12 cellular contexts compared by ENCODE assay signal in the genomic region with DNA sequence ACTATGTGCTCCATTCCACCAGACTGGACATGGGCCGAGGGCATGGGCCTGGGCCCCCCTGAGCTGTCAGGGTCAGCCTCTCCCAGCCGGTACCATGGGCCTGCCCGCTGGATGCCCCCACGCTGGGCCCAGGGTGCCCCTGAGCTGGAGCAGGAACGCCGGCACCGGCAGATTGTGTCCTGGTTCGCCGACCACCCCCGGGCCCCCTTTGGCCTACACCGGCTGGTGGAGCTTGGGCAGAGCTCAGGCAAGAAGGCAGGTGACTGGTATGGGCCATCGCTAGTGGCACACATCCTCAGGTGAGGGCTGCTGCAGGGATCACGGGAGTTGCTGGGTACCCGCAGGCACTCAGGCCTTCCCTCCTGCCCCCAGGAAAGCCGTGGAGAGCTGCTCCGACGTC. TPM values are rescaled to one million over a fixed set of nuclear protein-coding genes. Genes with fewer than 3 reads are reported as not detected.
DNase-seq lines count a peak whose midpoint lies in the region; ATAC-seq and TF ChIP-seq lines count a peak whose summit lies in the region.
"Had no signal": no experiment of that assay in that cellular context is flagged by ENCODE, and none has a peak within 500 bp of the region (broad histone marks: within the 10 kb centered on the region; RNA-seq: fewer than 3 reads in every experiment).

No MANE protein-coding gene starts in this region.

- TF ChIP-seq CTCF in Caco-2 (IDR thresholded peaks at IDR 0.05; ENCODE audit: insufficient read depth in 1 of 2, low read depth in 1 of 2, low read length in 1 of 2, severe bottlenecking in 1 of 2, unreplicated experiment in 1 of 2): no peak
- TF ChIP-seq CTCF in Panc1 (IDR thresholded peaks at IDR 0.05): no peak

- ATAC-seq in Panc1: no peak
- no peak for ATAC-seq in left cardiac atrium

- CTCF ChIA-PET in Caco-2 (lab: Charles Lee): no interaction called here
- CTCF ChIA-PET in Panc1 (lab: Charles Lee): no interaction called here

- H3K27me3 ChIP-seq in Caco-2 (replicated peaks; ENCODE audit: control insufficient read depth, insufficient read depth, low read length): no peaks in the 10 kb centered on the region
- no peaks in the 10 kb centered on the region for H3K27me3 ChIP-seq in Panc1 (ENCODE audit: control insufficient read depth, insufficient read depth, low read length)

- no peak overlapping the region for H3K4me3 Mint-ChIP-seq in Caco-2 (ENCODE audit: unreplicated experiment)

- no peak for DNase-seq in Caco-2
- no peak for DNase-seq in Panc1 (ENCODE audit: low read depth, low spot score)
- DNase-seq in left cardiac atrium: no peak
- DNase-seq in T-helper 9 cell: no peak
- DNase-seq: COR-L47, DMS53, NCI-H1105 treated with DMSO at 0.1 percent for 48 hours, NCI-H187, PC-9, Right ventricle myocardium superior, SK-N-SH had no signal

- in situ Hi-C loops in Panc1 (cut with HindIII; ENCODE audit: low pct_unique_long_range_greater_than_20kb, low sequenced_read_pairs): no loop called here

- peaks cover 2% of the 10 kb centered on the region for H3K36me3 ChIP-seq in Caco-2 (ENCODE audit: control insufficient read depth, insufficient read depth, low read length)
- no peaks in the 10 kb centered on the region; the same call in 1 of the 2 replicates for H3K36me3 ChIP-seq in Panc1 (ENCODE audit: control insufficient read depth, insufficient read depth, low read length)

- intact Hi-C loops in Caco-2 (cut with micrococcal nuclease; ENCODE audit: unreplicated experiment): no loop called here
- intact Hi-C loops in Panc1 (cut with micrococcal nuclease; ENCODE audit: unreplicated experiment): no loop called here
- intact Hi-C loops in left cardiac atrium (cut with DNase I): no loop called here

- H3K4me3 ChIP-seq in Caco-2 (ENCODE audit: low read depth, low read length): no peak overlapping the region
- no peak overlapping the region for H3K4me3 ChIP-seq in Panc1 (ENCODE audit: low read depth in 2 of 2, low read length in 2 of 2)
- H3K4me3 ChIP-seq: PC-9 had no signal

- TSS peak; percentile 11 for BruUV-seq in Caco-2 (replicated peaks; lab: Mats Ljungman, UMichigan)
- BruUV-seq in Panc1 (replicated peaks; lab: Mats Ljungman, UMichigan): TSS peak; percentile 82

- H3K9me3 Mint-ChIP-seq in Caco-2 (ENCODE audit: unreplicated experiment): no peaks in the 10 kb centered on the region

- no peaks in the 10 kb centered on the region for H3K27me3 Mint-ChIP-seq in Caco-2 (ENCODE audit: insufficient read depth, unreplicated experiment)

- H3K4me1 ChIP-seq in Caco-2 (peaks cover 3% of the 10 kb centered on the region; the same call in 1 of the 2 replicates), Panc1 (ENCODE audit: control insufficient read depth, insufficient read depth, low read length) (no peaks in the 10 kb centered on the region)

- no peak overlapping the region for H3K27ac Mint-ChIP-seq in Caco-2 (ENCODE audit: unreplicated experiment)

- no peak overlapping the region for H3K27ac ChIP-seq in Panc1 (ENCODE audit: low read length)
- H3K27ac ChIP-seq: C4-2B, PC-9 had no signal

- H3K4me1 Mint-ChIP-seq in Caco-2 (ENCODE audit: low read depth, unreplicated experiment): no peaks in the 10 kb centered on the region

- POLR2A ChIA-PET in Caco-2 (lab: Charles Lee) (no interaction called here), Panc1 (lab: Charles Lee) (no interaction called here)

- peaks cover 43% of the 10 kb centered on the region for H3K36me3 Mint-ChIP-seq in Caco-2 (ENCODE audit: insufficient read depth, unreplicated experiment)

- H3K9me3 ChIP-seq in Caco-2: no peaks in the 10 kb centered on the region
- H3K9me3 ChIP-seq in Panc1 (ENCODE audit: control insufficient read depth, insufficient read depth, low read depth, low read length): no peaks in the 10 kb centered on the region
- H3K9me3 ChIP-seq: SK-N-SH had no signal

RNA-seq across cellular contexts. Expression of gene ATG4D, which starts 3.1 kb away (rescaled TPM):
- total RNA-seq in Caco-2 (2022) (34.3 and 34.6 TPM in 2 replicates), Panc1 (2021; ENCODE audit: unreplicated experiment) (28.0 TPM), left cardiac atrium (10 to 100 TPM; 41.6 to 50.2 TPM)
- 38.6 TPM for polyA plus RNA-seq in Panc1 (2012; ENCODE audit: insufficient read length)

RNA-seq across cellular contexts. Expression of gene KRI1, which starts 19.0 kb away (rescaled TPM):
- 27.0 and 27.5 TPM in 2 replicates for total RNA-seq in Caco-2 (2022)
- 34.5 TPM for total RNA-seq in Panc1 (2021; ENCODE audit: unreplicated experiment)
- polyA plus RNA-seq in Panc1 (2012; ENCODE audit: insufficient read length): 48.0 TPM
- 10 to 100 TPM; 11.0 to 15.0 TPM for total RNA-seq in left cardiac atrium

RNA-seq across cellular contexts. Expression of gene CDKN2D, which starts 22.0 kb away (rescaled TPM):
- total RNA-seq in Caco-2 (2022): 5.0 and 5.8 TPM in 2 replicates
- total RNA-seq in Panc1 (2021; ENCODE audit: unreplicated experiment): 7.3 TPM
- polyA plus RNA-seq in Panc1 (2012; ENCODE audit: insufficient read length): 7.3 TPM
- total RNA-seq in left cardiac atrium: 1 to 10 TPM; 6.6 TPM

RNA-seq across cellular contexts. Expression of gene S1PR5, which starts 29.6 kb away (rescaled TPM):
- total RNA-seq in Caco-2 (2022) (0.57 and 0.67 TPM in 2 replicates), Panc1 (2021; ENCODE audit: unreplicated experiment) (3.4 TPM), left cardiac atrium (under 1 TPM; 0.21 to 0.29 TPM)
- polyA plus RNA-seq in Panc1 (2012; ENCODE audit: insufficient read length): 3.9 TPM

RNA-seq across cellular contexts. Expression of gene AP1M2, which starts 40.3 kb away (rescaled TPM):
- 191 and 196 TPM in 2 replicates for total RNA-seq in Caco-2 (2022)
- total RNA-seq in Panc1 (2021; ENCODE audit: unreplicated experiment): 10.1 TPM
- polyA plus RNA-seq in Panc1 (2012; ENCODE audit: insufficient read length): 7.0 TPM
- total RNA-seq in left cardiac atrium: under 1 TPM in 1 of 2 donors, not detected in 1; 0.55 TPM
- total RNA-seq: Right ventricle myocardium superior had no signal
